Comparison of ENCODE assay signal across 24 cellular contexts in genomic region chr1:56827711-56828110, GRCh38. TPM values are rescaled to one million over a fixed set of nuclear protein-coding genes. Genes with fewer than 3 reads are reported as not detected.
"Had no signal": no experiment of that assay in that cellular context is flagged by ENCODE, and none has a peak within 500 bp of the region (broad histone marks: within the 10 kb centered on the region; RNA-seq: fewer than 3 reads in every experiment).

No MANE protein-coding gene starts in this region.

- H3K4me3 ChIP-seq: SJSA1 had no signal

- H3K36me3 Mint-ChIP-seq: activated CD8-positive, alpha-beta memory T cell treated with anti-CD3 and anti-CD28 coated beads, Interleukin-2, amount 10 ng/mL, durations not matched to agents 7 days and 5 days; activated naive CD4-positive, alpha-beta T cell treated with anti-CD3 and anti-CD28 coated beads, Interleukin-2, amount 50 U/mL, for 72 hours; brain had no signal

- H3K27ac ChIP-seq: SJSA1 had no signal

- H3K9me3 Mint-ChIP-seq: activated naive CD4-positive, alpha-beta T cell treated with anti-CD3 and anti-CD28 coated beads, Interleukin-2, amount 50 U/mL, for 72 hours; activated naive CD8-positive, alpha-beta T cell treated with anti-CD3 and anti-CD28 coated beads, Interleukin-2, amount 50 U/mL, for 24 hours; activated T-cell treated with anti-CD3 and anti-CD28 coated beads, Interleukin-2, amount 50 U/mL, for 24 hours; activated T-helper 1 cell treated with anti-CD3 and anti-CD28 coated beads, Interleukin-12 subunit alpha, Interleukin-12 subunit beta, Interleukin-2, Interleukin-4 antibody, amounts not matched to agents 30 ng/mL and 10 ng/mL and 1 ng/mL, durations not matched to agents 14 hours and 24 hours and 36 hours; central memory CD8-positive, alpha-beta T cell had no signal

- H3K9me3 ChIP-seq: SJSA1 had no signal

- H3K36me3 ChIP-seq: SJSA1 had no signal

- H3K27me3 ChIP-seq: SJSA1 had no signal

- H3K4me3 Mint-ChIP-seq: activated CD8-positive, alpha-beta memory T cell treated with anti-CD3 and anti-CD28 coated beads, Interleukin-2, amount 10 ng/mL, durations not matched to agents 7 days and 5 days; activated naive CD8-positive, alpha-beta T cell treated with anti-CD3 and anti-CD28 coated beads, Interleukin-2, amount 50 U/mL, for 24 hours; activated T-cell treated with anti-CD3 and anti-CD28 coated beads, Interleukin-2, amount 50 U/mL, for 24 hours; activated T-helper 1 cell treated with anti-CD3 and anti-CD28 coated beads, Interleukin-12 subunit alpha, Interleukin-12 subunit beta, Interleukin-2, Interleukin-4 antibody, amounts not matched to agents 30 ng/mL and 10 ng/mL and 1 ng/mL, durations not matched to agents 14 hours and 24 hours and 36 hours; brain; central memory CD8-positive, alpha-beta T cell had no signal

- DNase-seq: activated CD4-positive, alpha-beta T cell treated with anti-CD3 and anti-CD28 coated beads for 4 hours; activated CD8-positive, alpha-beta memory T cell treated with anti-CD3 and anti-CD28 coated beads, Interleukin-2, amount 10 ng/mL, durations not matched to agents 7 days and 5 days; activated effector memory CD4-positive, alpha-beta T cell treated with anti-CD3 and anti-CD28 coated beads, Interleukin-2, amount 50 U/mL, for 16 hours; activated naive CD4-positive, alpha-beta T cell treated with Interleukin-2 at 50 U/mL for 16 hours; activated naive CD8-positive, alpha-beta T cell treated with anti-CD3 and anti-CD28 coated beads, Interleukin-2, amount 50 U/mL, for 24 hours; activated T-cell treated with anti-CD3 and anti-CD28 coated beads, Interleukin-2, amount 50 U/mL, for 24 hours; amygdala; Kasumi-1; NCI-H1105 treated with DMSO at 0.1 percent for 48 hours; NCI-H1436 treated with DMSO at 0.1 percent for 48 hours; NCI-H1930; NCI-H345; NCI-H510A treated with DMSO at 0.1 percent for 48 hours; NCI-H69; PC-3; SHP77; SW 1271 had no signal

- H3K27ac Mint-ChIP-seq: activated CD8-positive, alpha-beta memory T cell treated with anti-CD3 and anti-CD28 coated beads, Interleukin-2, amount 10 ng/mL, durations not matched to agents 7 days and 5 days; activated naive CD4-positive, alpha-beta T cell treated with anti-CD3 and anti-CD28 coated beads, Interleukin-2, amount 50 U/mL, for 72 hours; activated naive CD8-positive, alpha-beta T cell treated with anti-CD3 and anti-CD28 coated beads, Interleukin-2, amount 50 U/mL, for 24 hours; activated T-cell treated with anti-CD3 and anti-CD28 coated beads, Interleukin-2, amount 50 U/mL, for 24 hours; activated T-helper 1 cell treated with anti-CD3 and anti-CD28 coated beads, Interleukin-12 subunit alpha, Interleukin-12 subunit beta, Interleukin-2, Interleukin-4 antibody, amounts not matched to agents 30 ng/mL and 10 ng/mL and 1 ng/mL, durations not matched to agents 14 hours and 24 hours and 36 hours; brain had no signal

RNA-seq across cellular contexts. Expression of gene FYB2, which starts 8.5 kb away (rescaled TPM):
- total RNA-seq: activated CD8-positive, alpha-beta memory T cell treated with anti-CD3 and anti-CD28 coated beads, Interleukin-2, amount 10 ng/mL, durations not matched to agents 7 days and 5 days; activated naive CD4-positive, alpha-beta T cell treated with anti-CD3 and anti-CD28 coated beads, Interleukin-2, amount 50 U/mL, for 72 hours; activated T-helper 1 cell treated with anti-CD3 and anti-CD28 coated beads, Interleukin-12 subunit alpha, Interleukin-12 subunit beta, Interleukin-2, Interleukin-4 antibody, amounts not matched to agents 30 ng/mL and 10 ng/mL and 1 ng/mL, durations not matched to agents 14 hours and 24 hours and 36 hours; PC-3; T-helper 1 cell treated with Interleukin-12 subunit alpha and Interleukin-12 subunit beta and Interleukin-4 antibody, amounts not matched to agents 30 ng/mL and 1 ng/mL, for 36 hours had no signal

RNA-seq across cellular contexts. Expression of gene C8A, which starts 26.9 kb away (rescaled TPM):
- total RNA-seq: activated CD8-positive, alpha-beta memory T cell treated with anti-CD3 and anti-CD28 coated beads, Interleukin-2, amount 10 ng/mL, durations not matched to agents 7 days and 5 days; activated naive CD4-positive, alpha-beta T cell treated with anti-CD3 and anti-CD28 coated beads, Interleukin-2, amount 50 U/mL, for 72 hours; activated T-helper 1 cell treated with anti-CD3 and anti-CD28 coated beads, Interleukin-12 subunit alpha, Interleukin-12 subunit beta, Interleukin-2, Interleukin-4 antibody, amounts not matched to agents 30 ng/mL and 10 ng/mL and 1 ng/mL, durations not matched to agents 14 hours and 24 hours and 36 hours; astrocyte; PC-3; SJSA1; T-helper 1 cell treated with Interleukin-12 subunit alpha and Interleukin-12 subunit beta and Interleukin-4 antibody, amounts not matched to agents 30 ng/mL and 1 ng/mL, for 36 hours had no signal
